Comparison of ENCODE assay signal across 16 cellular contexts in genomic region chr18:8957731-8958130, GRCh38.
"Had no signal": no experiment of that assay in that cellular context is flagged by ENCODE, and none has a peak within 500 bp of the region (broad histone marks: within the 10 kb centered on the region; RNA-seq: fewer than 3 reads in every experiment).

No MANE protein-coding gene starts in this region.

- DNase-seq: esophagus squamous epithelium; foreskin fibroblast; glutamatergic neuron; islet precursor cell; mammary epithelial cell; mucosa of descending colon; naive thymus-derived CD8-positive, alpha-beta T cell; psoas muscle; retina; spleen; stimulated activated CD4-positive, alpha-beta T cell treated with anti-CD3 and anti-CD28 coated beads, Interleukin-15, amount 100 ng/mL, for 24 hours; stimulated activated CD4-positive, alpha-beta T cell treated with anti-CD3 and anti-CD28 coated beads, Interleukin-1b, Interleukin-23, amount 100 ng/mL, for 48 hours; stimulated activated CD4-positive, alpha-beta T cell treated with anti-CD3 and anti-CD28 coated beads, Interleukin-4, amount 100 ng/mL, for 24 hours; tibial artery; upper lobe of left lung; uterus had no signal
